In the genomic region with DNA sequence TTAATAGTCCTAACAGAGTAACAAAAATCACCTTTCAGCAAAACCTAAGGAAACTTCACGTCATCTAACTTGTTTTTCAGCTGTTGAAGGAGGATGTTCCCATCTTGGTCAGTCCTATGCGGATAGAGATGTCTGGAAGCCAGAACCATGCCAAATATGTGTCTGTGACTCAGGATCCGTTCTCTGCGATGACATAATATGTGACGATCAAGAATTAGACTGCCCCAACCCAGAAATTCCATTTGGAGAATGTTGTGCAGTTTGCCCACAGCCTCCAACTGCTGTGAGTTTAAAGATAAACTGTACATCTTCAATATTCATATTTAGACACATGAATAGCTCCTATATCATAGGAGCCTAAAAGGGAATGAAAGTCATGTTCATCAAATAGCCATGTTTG, we compare ENCODE assay signal across 14 cellular contexts. TPM values are rescaled to one million over a fixed set of nuclear protein-coding genes. Genes with fewer than 3 reads are reported as not detected.
A peak's percentile ranks its signal among the peaks of the same experiment; 100 is the strongest.
DNase-seq lines count a peak whose midpoint lies in the region; ATAC-seq and TF ChIP-seq lines count a peak whose summit lies in the region.
"Had no signal": no experiment of that assay in that cellular context is flagged by ENCODE, and none has a peak within 500 bp of the region (broad histone marks: within the 10 kb centered on the region; RNA-seq: fewer than 3 reads in every experiment).

No MANE protein-coding gene starts in this region.

- H3K4me3 ChIP-seq in BJ (ENCODE audit: low read depth, low read length) (no peak overlapping the region), gastroesophageal sphincter (no peak overlapping the region), gastrocnemius medialis (no peak overlapping the region)
- H3K4me3 ChIP-seq: lung, SJCRH30 had no signal

- ATAC-seq in gastroesophageal sphincter (peak; percentile 82), gastrocnemius medialis (peak; percentile 71 to 79), HG03159 (IDR thresholded peaks at IDR 0.05; ENCODE audit: unreplicated experiment) (no peak)

- DNase-seq in BJ (ENCODE audit: low read depth) (peak; percentile 69), T1000 (lab: John Stamatoyannopoulos, UW) (peak; percentile 11), gastrocnemius medialis (peak in 1 of 2 donors; percentile 38), anterior cingulate cortex (lab: John Stamatoyannopoulos, UW) (no peak), SW480 (ENCODE audit: low spot score) (no peak), SHP77 treated with DMSO at 0.1 percent for 48 hours (lab: John Stamatoyannopoulos, UW) (no peak)
- DNase-seq: activated CD4-positive, alpha-beta T cell treated with anti-CD3 and anti-CD28 coated beads, Interleukin-2, amount 10 ng/mL, durations not matched to agents 7 days and 5 days; activated naive CD8-positive, alpha-beta T cell treated with anti-CD3 and anti-CD28 coated beads for 36 hours; NCI-H2227 treated with DMSO at 0.1 percent for 48 hours; stimulated activated CD4-positive, alpha-beta T cell treated with anti-CD3 and anti-CD28 coated beads, Interleukin-12 subunit alpha, Interleukin-12 subunit beta, amount 100 ng/mL, for 4 hours had no signal

- peaks cover 0 to 59% (median 9%) of the 10 kb centered on the region in 3 donors for H3K4me1 ChIP-seq in gastroesophageal sphincter
- H3K4me1 ChIP-seq in gastrocnemius medialis: no peaks in the 10 kb centered on the region

- H3K36me3 ChIP-seq in BJ (ENCODE audit: control insufficient read depth, insufficient read depth, low read length) (peaks cover 4% of the 10 kb centered on the region; the same call in 1 of the 2 replicates), gastroesophageal sphincter (peaks cover 4 to 47% of the 10 kb centered on the region in 2 donors), gastrocnemius medialis (no peaks in the 10 kb centered on the region)
- H3K36me3 ChIP-seq: SJCRH30 had no signal

- no peak for TF ChIP-seq CTCF in BJ (IDR thresholded peaks at IDR 0.05; ENCODE audit: insufficient read depth, low read depth, low read length)
- no peak for TF ChIP-seq CTCF in gastroesophageal sphincter (IDR thresholded peaks at IDR 0.05)
- TF ChIP-seq CTCF in gastrocnemius medialis (IDR thresholded peaks at IDR 0.05 in 4 of 5, conservative IDR thresholded peaks at IDR 0.05 in 1 of 5): no peak

- TF ChIP-seq EP300 in gastroesophageal sphincter (IDR thresholded peaks at IDR 0.05): no peak

- POLR2A ChIA-PET in BJ (lab: Charles Lee): interaction anchor here (0.9 kb wide), 1 partner anchor 37 kb away, joined by 4 read pairs; no protein-coding TSS in a partner anchor

- intact Hi-C loops in gastrocnemius medialis (cut with DNase I; ENCODE audit: low total_unique reads): loop anchor here (2.0 kb wide), 1 partner anchor 458 kb away; no protein-coding TSS in a partner anchor

- no peaks in the 10 kb centered on the region for H3K27me3 ChIP-seq in BJ (ENCODE audit: control insufficient read depth, insufficient read depth, low read length)
- no peaks in the 10 kb centered on the region for H3K27me3 ChIP-seq in gastroesophageal sphincter
- H3K27me3 ChIP-seq in gastrocnemius medialis: no peaks in the 10 kb centered on the region
- H3K27me3 ChIP-seq: SJCRH30 had no signal

- 20 to 51% methylated on average over 5 of the region's 5 CpGs for WGBS in gastroesophageal sphincter (ENCODE audit: low coverage in 1 of 2), 2 donors

- CTCF ChIA-PET in BJ (lab: Yijun Ruan, JAX): interaction anchor here (0.9 to 3.4 kb wide), 8 partner anchors 11 to 459 kb away, joined by 3 to 51 read pairs (median 3); a partner anchor contains a TSS

- H3K27ac ChIP-seq in gastroesophageal sphincter: peak overlapping the region; percentile 59 to 86 (median 66)
- peak overlapping the region; percentile 57 to 76 (median 62) for H3K27ac ChIP-seq in gastrocnemius medialis
- H3K27ac ChIP-seq: SJCRH30 had no signal

- TF ChIP-seq POLR2A in gastroesophageal sphincter (IDR thresholded peaks at IDR 0.05) (no peak), gastrocnemius medialis (IDR thresholded peaks at IDR 0.05) (no peak)

- in situ Hi-C loops in gastrocnemius medialis (cut with MboI; ENCODE audit: low sequenced_read_pairs in 4 of 4): loop anchor here in 1 of 4 donors (5.0 to 25.0 kb wide), 2 partner anchors 462 to 1447 kb away; no protein-coding TSS in a partner anchor

- no peaks in the 10 kb centered on the region for H3K9me3 ChIP-seq in gastroesophageal sphincter
- H3K9me3 ChIP-seq in gastrocnemius medialis: no peaks in the 10 kb centered on the region
- H3K9me3 ChIP-seq: SJCRH30 had no signal

RNA-seq across cellular contexts. Expression of a gene that starts 10.5 kb away (rescaled TPM):
- 1,215 and 1,450 TPM in 2 replicates for polyA plus RNA-seq in BJ (2011; rRNA removed)
- 828 and 1,001 TPM in 2 replicates for polyA minus RNA-seq in BJ (2011; rRNA and poly(A)+ RNA removed)
- total RNA-seq in gastroesophageal sphincter (100 to 1,000 TPM; 211 to 408 (median 347) TPM), gastrocnemius medialis (10 to 100 TPM in 3 of 4 donors, 1 to 10 TPM in 1; 6.5 to 42.7 (median 15.0) TPM)
- total RNA-seq: activated CD4-positive, alpha-beta T cell treated with anti-CD3 and anti-CD28 coated beads, Interleukin-2, amount 10 ng/mL, durations not matched to agents 7 days and 5 days; activated naive CD8-positive, alpha-beta T cell treated with anti-CD3 and anti-CD28 coated beads for 36 hours had no signal

Comparison
In these comparisons a context has a peak if more than half of its experiments do, and no peak if none do; other contexts are left out.
1. DNase-seq: peak in BJ (single experiment) and T1000 (single experiment); none in anterior cingulate cortex (0 of 58), SW480 (single experiment) and SHP77 treated with DMSO at 0.1 percent for 48 hours (single experiment).
2. RNA of a gene that starts 10.5 kb away (total RNA-seq): 211 to 408 TPM in gastroesophageal sphincter; 6.5 to 42.7 TPM in gastrocnemius medialis; every median in the first group is over 4 times any median in the second.